In the genomic region with DNA sequence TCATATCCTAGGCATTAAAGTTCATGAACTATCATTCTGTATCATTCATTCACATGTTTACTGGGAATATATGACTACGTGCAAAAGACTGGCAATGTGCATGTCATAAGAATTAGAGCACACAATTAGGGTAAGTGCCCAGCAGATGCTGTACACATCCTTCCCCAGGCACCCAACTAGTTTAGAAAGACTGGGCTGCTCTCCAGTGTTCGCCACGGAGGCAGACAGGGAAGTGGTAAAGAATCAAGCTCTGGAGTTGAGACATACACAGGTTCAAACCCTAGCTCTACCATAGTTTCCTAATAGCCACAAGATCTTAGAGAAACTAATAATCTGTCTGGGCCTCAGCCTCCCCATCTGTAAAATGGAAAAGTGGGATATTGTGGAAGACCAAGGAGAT, we compare ENCODE assay signal across 13 cellular contexts. TPM values are rescaled to one million over a fixed set of nuclear protein-coding genes. Genes with fewer than 3 reads are reported as not detected.
DNase-seq lines count a peak whose midpoint lies in the region; ATAC-seq, FAIRE-seq and TF ChIP-seq lines count a peak whose summit lies in the region.
"Had no signal": no experiment of that assay in that cellular context is flagged by ENCODE, and none has a peak within 500 bp of the region (broad histone marks: within the 10 kb centered on the region; RNA-seq: fewer than 3 reads in every experiment).

No MANE protein-coding gene starts in this region.

- TF ChIP-seq POLR2A in HepG2 (IDR thresholded peaks at IDR 0.05; ENCODE audit: insufficient read depth in 1 of 2, low read depth in 2 of 2, low read length in 2 of 2): no peak

- H3K27ac Mint-ChIP-seq in memory B cell (peak overlapping the region; percentile 57), mesothelial cell of epicardium (no peak overlapping the region)
- no peak overlapping the region for H3K27ac Mint-ChIP-seq in activated CD4-positive, alpha-beta memory T cell treated with anti-CD3 and anti-CD28 coated beads, Interleukin-2, amount 10 ng/mL, durations not matched to agents 7 days and 5 days
- H3K27ac Mint-ChIP-seq: WTC11 had no signal

- BruUV-seq in HepG2 (replicated peaks; lab: Mats Ljungman, UMichigan): no TSS peak

- CTCF ChIA-PET in HepG2 (lab: Yijun Ruan, JAX; ENCODE audit: low intra/inter-chr PET ratio, low total read pairs): no interaction called here
- CTCF ChIA-PET in activated CD4-positive, alpha-beta memory T cell treated with anti-CD3 and anti-CD28 coated beads, Interleukin-2, amount 10 ng/mL, durations not matched to agents 7 days and 5 days (lab: Charles Lee): no interaction called here

- no peak for ATAC-seq in HepG2
- no peak for ATAC-seq in memory B cell (ENCODE audit: low read depth)
- peak; percentile 81 for ATAC-seq in upper lobe of right lung
- ATAC-seq: WTC11 had no signal

- no peak for TF ChIP-seq CTCF in liver (IDR thresholded peaks at IDR 0.05; ENCODE audit: low read depth, low read length, missing input control)
- no peak for TF ChIP-seq CTCF in HepG2 (CRISPR knock-in tag; IDR thresholded peaks at IDR 0.05)
- no peak for TF ChIP-seq CTCF in choroid plexus epithelial cell (conservative IDR thresholded peaks at IDR 0.05; ENCODE audit: low read depth, low read length)
- TF ChIP-seq CTCF in upper lobe of right lung (IDR thresholded peaks at IDR 0.05): no peak
- no peak for TF ChIP-seq CTCF in mesothelial cell of epicardium (IDR thresholded peaks at IDR 0.05; ENCODE audit: unreplicated experiment)

- no peak overlapping the region for H3K4me2 ChIP-seq in HepG2 (ENCODE audit: low read depth, low read length)

- H3K9me3 Mint-ChIP-seq in memory B cell (no peaks in the 10 kb centered on the region), mesothelial cell of epicardium (no peaks in the 10 kb centered on the region)
- H3K9me3 Mint-ChIP-seq in activated CD4-positive, alpha-beta memory T cell treated with anti-CD3 and anti-CD28 coated beads, Interleukin-2, amount 10 ng/mL, durations not matched to agents 7 days and 5 days: no peaks in the 10 kb centered on the region
- H3K9me3 Mint-ChIP-seq: naive thymus-derived CD8-positive, alpha-beta T cell; WTC11 had no signal

- H4K20me1 ChIP-seq in HepG2 (ENCODE audit: insufficient read depth, low read length): no peaks in the 10 kb centered on the region

- no peak for FAIRE-seq in HepG2 (lab: Jason Lieb, UNC)

- no peaks in the 10 kb centered on the region for H3K36me3 ChIP-seq in liver (ENCODE audit: control insufficient read depth in 4 of 4, insufficient read depth in 3 of 4, low read depth in 1 of 4, low read length in 3 of 4)
- H3K36me3 ChIP-seq in HepG2 (replicated peaks in 1 of 2; ENCODE audit: control insufficient read depth in 1 of 2, insufficient read depth in 2 of 2, low read length in 2 of 2): no peaks in the 10 kb centered on the region
- no peaks in the 10 kb centered on the region for H3K36me3 ChIP-seq in upper lobe of right lung

- H3K27ac ChIP-seq in liver (ENCODE audit: low read depth in 1 of 2, low read length in 2 of 2): peak overlapping the region; percentile 63 to 77
- no peak overlapping the region for H3K27ac ChIP-seq in HepG2 (ENCODE audit: extremely low read length, insufficient read depth, low read length)
- H3K27ac ChIP-seq in upper lobe of right lung: peak overlapping the region; percentile 61

- H3K79me2 ChIP-seq in HepG2 (ENCODE audit: insufficient read depth, low read length): no peaks in the 10 kb centered on the region

- no peak overlapping the region for H3K4me3 ChIP-seq in liver (ENCODE audit: low read depth in 1 of 3, low read length in 3 of 3)
- H3K4me3 ChIP-seq in HepG2 (replicated peaks in 1 of 3; ENCODE audit: insufficient read depth in 1 of 3, low read depth in 2 of 3, low read length in 3 of 3): no peak overlapping the region
- H3K4me3 ChIP-seq in choroid plexus epithelial cell (ENCODE audit: low read depth, low read length): no peak overlapping the region
- H3K4me3 ChIP-seq in upper lobe of right lung: peak overlapping the region; percentile 10
- H3K4me3 ChIP-seq: body of pancreas had no signal

- 83% methylated on average over 3 of the region's 3 CpGs for WGBS in liver
- WGBS in HepG2 (ENCODE audit: low lambda C conversion rate): 77% methylated on average over 3 of the region's 3 CpGs

- H3K9me3 ChIP-seq in liver (ENCODE audit: control insufficient read depth in 4 of 4, low read length in 3 of 4) (no peaks in the 10 kb centered on the region), HepG2 (ENCODE audit: low read length) (no peaks in the 10 kb centered on the region), upper lobe of right lung (no peaks in the 10 kb centered on the region)
- H3K9me3 ChIP-seq: body of pancreas had no signal

- H2AFZ ChIP-seq in HepG2 (ENCODE audit: low read length): no peak overlapping the region

- H3K9ac ChIP-seq in liver (ENCODE audit: low read depth in 1 of 2, low read length in 2 of 2) (no peak overlapping the region), HepG2 (ENCODE audit: insufficient read depth, low read depth, low read length) (no peak overlapping the region)

- H3K27me3 Mint-ChIP-seq in memory B cell (no peaks in the 10 kb centered on the region), mesothelial cell of epicardium (ENCODE audit: low read depth) (peaks cover 9% of the 10 kb centered on the region)
- peaks cover 54% of the 10 kb centered on the region for H3K27me3 Mint-ChIP-seq in activated CD4-positive, alpha-beta memory T cell treated with anti-CD3 and anti-CD28 coated beads, Interleukin-2, amount 10 ng/mL, durations not matched to agents 7 days and 5 days

- in situ Hi-C loops in HepG2 (cut with HindIII; ENCODE audit: extremely low pct_ligation_motif_present, low pct_unique_long_range_greater_than_20kb): no loop called here

- H3K4me1 ChIP-seq in liver (ENCODE audit: control insufficient read depth in 4 of 4, insufficient read depth in 4 of 4, low read length in 3 of 4): peaks cover 0 to 10% (median 2%) of the 10 kb centered on the region in 4 donors
- H3K4me1 ChIP-seq in HepG2 (ENCODE audit: insufficient read depth, low read length): no peaks in the 10 kb centered on the region
- H3K4me1 ChIP-seq in upper lobe of right lung: peaks cover 5% of the 10 kb centered on the region
- H3K4me1 ChIP-seq: body of pancreas had no signal

- TF ChIP-seq RAD21 in liver (IDR thresholded peaks at IDR 0.05): no peak
- TF ChIP-seq RAD21 in HepG2 (CRISPR knock-in tag; IDR thresholded peaks at IDR 0.05): no peak

- H3K4me3 Mint-ChIP-seq in memory B cell: no peak overlapping the region
- H3K4me3 Mint-ChIP-seq in activated CD4-positive, alpha-beta memory T cell treated with anti-CD3 and anti-CD28 coated beads, Interleukin-2, amount 10 ng/mL, durations not matched to agents 7 days and 5 days: no peak overlapping the region
- H3K4me3 Mint-ChIP-seq in mesothelial cell of epicardium: no peak overlapping the region
- H3K4me3 Mint-ChIP-seq: WTC11 had no signal

- H3K36me3 Mint-ChIP-seq in memory B cell: peaks cover 7% of the 10 kb centered on the region
- no peaks in the 10 kb centered on the region for H3K36me3 Mint-ChIP-seq in activated CD4-positive, alpha-beta memory T cell treated with anti-CD3 and anti-CD28 coated beads, Interleukin-2, amount 10 ng/mL, durations not matched to agents 7 days and 5 days (ENCODE audit: low read depth)
- H3K36me3 Mint-ChIP-seq in mesothelial cell of epicardium: no peaks in the 10 kb centered on the region
- H3K36me3 Mint-ChIP-seq: naive thymus-derived CD8-positive, alpha-beta T cell; WTC11 had no signal

- intact Hi-C loops in HepG2 (cut with micrococcal nuclease; ENCODE audit: unreplicated experiment) (no loop called here), upper lobe of right lung (cut with DNase I) (no loop called here)

- no peak for DNase-seq in HepG2 (ENCODE audit: low spot score)
- DNase-seq in choroid plexus epithelial cell (ENCODE audit: low read depth): peak; percentile 31
- DNase-seq in memory B cell (ENCODE audit: low spot score in 2 of 2): no peak
- no peak for DNase-seq in upper lobe of right lung
- DNase-seq in activated CD4-positive, alpha-beta memory T cell treated with anti-CD3 and anti-CD28 coated beads, Interleukin-2, amount 10 ng/mL, durations not matched to agents 7 days and 5 days: no peak
- DNase-seq in mesothelial cell of epicardium (ENCODE audit: low spot score in 2 of 2, unreplicated experiment in 2 of 2): no peak
- no peak for DNase-seq in foreskin melanocyte
- DNase-seq: SHP77; stimulated activated CD4-positive, alpha-beta T cell treated with anti-CD3 and anti-CD28 coated beads, Interleukin-12 subunit alpha, Interleukin-12 subunit beta, amount 100 ng/mL, for 4 hours had no signal

- no peaks in the 10 kb centered on the region for H3K27me3 ChIP-seq in liver (ENCODE audit: control insufficient read depth in 4 of 4, insufficient read depth in 4 of 4, low read length in 3 of 4)
- H3K27me3 ChIP-seq in HepG2 (ENCODE audit: control insufficient read depth in 1 of 2, insufficient read depth in 2 of 2, low read length in 2 of 2): peaks cover 0 to 13% of the 10 kb centered on the region in 2 experiments; a peak in 4 of 5 replicates
- H3K27me3 ChIP-seq in upper lobe of right lung: no peaks in the 10 kb centered on the region
- H3K27me3 ChIP-seq: body of pancreas had no signal

- POLR2A ChIA-PET in HepG2 (lab: Yijun Ruan, JAX): no interaction called here
- POLR2A ChIA-PET in activated CD4-positive, alpha-beta memory T cell treated with anti-CD3 and anti-CD28 coated beads, Interleukin-2, amount 10 ng/mL, durations not matched to agents 7 days and 5 days (lab: Charles Lee): no interaction called here

- peaks cover 22% of the 10 kb centered on the region for H3K4me1 Mint-ChIP-seq in memory B cell
- peaks cover 44% of the 10 kb centered on the region for H3K4me1 Mint-ChIP-seq in activated CD4-positive, alpha-beta memory T cell treated with anti-CD3 and anti-CD28 coated beads, Interleukin-2, amount 10 ng/mL, durations not matched to agents 7 days and 5 days
- peaks cover 10% of the 10 kb centered on the region for H3K4me1 Mint-ChIP-seq in mesothelial cell of epicardium
- H3K4me1 Mint-ChIP-seq: WTC11 had no signal

- TF ChIP-seq EP300 in HepG2 (IDR thresholded peaks at IDR 0.05; ENCODE audit: low read depth in 2 of 2, low read length in 2 of 2) (no peak), HepG2 (CRISPR knock-in tag; IDR thresholded peaks at IDR 0.05; ENCODE audit: borderline replicate concordance) (no peak)

RNA-seq across cellular contexts. Expression of gene TMCC3, which starts 6.8 kb away (rescaled TPM):
- total RNA-seq in liver (1 to 10 TPM; 1.4 to 2.3 TPM), HepG2 (2016; rRNA removed; fragmentation: Illumina TruSeq; extraction: Trizol) (not detected in 2 replicates), upper lobe of right lung (11.3 TPM), mesothelial cell of epicardium (10.1 to 11.7 TPM (median 11.5 TPM) in 3 replicates)
- polyA plus RNA-seq in liver (1 to 10 TPM in 1 of 2 donors, under 1 TPM in 1; 0.81 to 1.5 TPM), HepG2 (2011; rRNA removed) (not detected in 2 replicates)
- total RNA-seq in HepG2 (2016; cell fraction: cytosol; rRNA removed; fragmentation: Illumina TruSeq; extraction: Trizol; ENCODE audit: low read depth): not detected in 2 replicates
- total RNA-seq in HepG2 (2016; cell fraction: insoluble cytoplasmic fraction; rRNA removed; fragmentation: Illumina TruSeq; extraction: Trizol): not detected in 2 replicates
- total RNA-seq in HepG2 (2016; cell fraction: membrane; rRNA removed; fragmentation: Illumina TruSeq; extraction: Trizol): not detected in 2 replicates
- total RNA-seq in HepG2 (2016; cell fraction: nucleus; rRNA removed; fragmentation: Illumina TruSeq; extraction: Trizol): not detected in 2 replicates
- polyA plus RNA-seq in HepG2 (2011; cell fraction: cytosol; rRNA removed): 0.01 TPM in 1 of 2 replicates, not detected in the other
- polyA plus RNA-seq in HepG2 (2011; cell fraction: nucleus; rRNA removed): not detected in 2 replicates
- polyA plus RNA-seq in HepG2 (2012): not detected in 2 replicates
- not detected in 2 replicates for polyA plus RNA-seq in HepG2 (2016; cell fraction: cytosol; fragmentation: Illumina TruSeq; extraction: Trizol; ENCODE audit: low read depth)
- not detected in 2 replicates for polyA plus RNA-seq in HepG2 (2016; cell fraction: insoluble cytoplasmic fraction; fragmentation: Illumina TruSeq; extraction: Trizol; ENCODE audit: low read depth)
- polyA plus RNA-seq in HepG2 (2016; cell fraction: membrane; fragmentation: Illumina TruSeq; extraction: Trizol; ENCODE audit: low read depth): not detected in 2 replicates
- polyA plus RNA-seq in HepG2 (2016; cell fraction: nucleus; fragmentation: Illumina TruSeq; extraction: Trizol; ENCODE audit: insufficient read depth, low read depth): not detected in 2 replicates
- 0.23 TPM in 1 of 2 replicates, not detected in the other for polyA minus RNA-seq in HepG2 (2011; rRNA and poly(A)+ RNA removed; ENCODE audit: low replicate concordance)
- not detected in 2 replicates for polyA minus RNA-seq in HepG2 (2011; cell fraction: cytosol; rRNA and poly(A)+ RNA removed)
- not detected in 2 replicates for polyA minus RNA-seq in HepG2 (2011; cell fraction: nucleus; rRNA and poly(A)+ RNA removed)
- 1 to 10 TPM; 1.0 to 1.2 TPM for total RNA-seq in activated CD4-positive, alpha-beta memory T cell treated with anti-CD3 and anti-CD28 coated beads, Interleukin-2, amount 10 ng/mL, durations not matched to agents 7 days and 5 days
